In the genomic region with DNA sequence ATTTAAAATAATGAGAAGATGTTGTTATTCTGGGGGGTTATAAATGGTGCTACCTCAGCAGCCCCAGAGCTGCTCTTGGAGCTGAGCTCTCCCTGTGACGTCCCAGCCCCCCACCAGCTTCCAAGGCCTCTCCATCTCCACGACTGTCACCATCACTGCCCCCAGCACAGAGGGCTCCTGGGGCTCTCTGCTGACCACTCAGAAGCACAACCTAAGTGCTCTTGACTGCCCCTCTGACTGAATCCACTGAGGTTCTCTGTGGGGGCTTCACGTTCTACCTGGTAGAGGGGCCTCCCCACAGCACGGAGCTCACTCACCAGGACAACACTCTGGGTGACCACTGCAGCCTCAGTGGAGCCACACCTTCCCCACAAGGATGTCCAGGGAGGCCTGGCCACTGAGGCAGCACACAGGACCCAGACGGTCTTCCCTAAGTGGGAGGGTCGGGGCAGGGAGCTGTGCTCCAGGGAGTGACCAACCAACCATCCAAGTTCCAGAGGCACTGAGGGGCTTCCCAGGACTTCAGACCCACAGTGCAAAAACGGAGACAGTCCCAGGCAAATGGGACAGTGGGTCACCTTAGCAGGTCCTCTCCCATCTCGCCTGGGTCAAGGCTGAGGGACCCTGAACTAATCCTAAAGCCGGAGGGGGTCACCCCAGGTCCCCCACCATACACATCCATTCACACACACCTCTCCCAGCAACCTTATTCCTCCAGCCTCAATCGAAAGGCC, we compare ENCODE assay signal across 21 cellular contexts.
DNase-seq lines count a peak whose midpoint lies in the region; ATAC-seq, FAIRE-seq and TF ChIP-seq lines count a peak whose summit lies in the region.
"Had no signal": no experiment of that assay in that cellular context is flagged by ENCODE, and none has a peak within 500 bp of the region (broad histone marks: within the 10 kb centered on the region; RNA-seq: fewer than 3 reads in every experiment).

No MANE protein-coding gene starts in this region.

- POLR2A ChIA-PET in H1 (lab: Charles Lee; ENCODE audit: partially characterized antibody) = no interaction called here

- H3K56ac ChIP-seq in H1 (replicated peaks; ENCODE audit: insufficient read length, low read depth, low read length) = no peak overlapping the region

- no peak for FAIRE-seq in H1 (lab: Jason Lieb, UNC)
- FAIRE-seq: GM12891, GM19239 had no signal

- H3K14ac ChIP-seq in H1 (ENCODE audit: insufficient read length) (no peak overlapping the region), trophoblast cell (ENCODE audit: low read length) (no peak overlapping the region)

- H3K79me1 ChIP-seq in H1 (ENCODE audit: low read depth, low read length) = no peaks in the 10 kb centered on the region
- no peaks in the 10 kb centered on the region for H3K79me1 ChIP-seq in trophoblast cell (ENCODE audit: low read length)

- no peak overlapping the region for H2BK5ac ChIP-seq in H1 (ENCODE audit: low read depth, low read length)
- H2BK5ac ChIP-seq in trophoblast cell (ENCODE audit: low read depth, low read length, poor library complexity) = no peak overlapping the region

- H3K4ac ChIP-seq in H1 (replicated peaks; ENCODE audit: insufficient read length, low read depth, low read length) (no peak overlapping the region), trophoblast cell (ENCODE audit: low read depth, low read length) (no peak overlapping the region)

- TF ChIP-seq POLR2A in H1 (IDR thresholded peaks at IDR 0.05; ENCODE audit: control extremely low read depth in 1 of 2, low read depth in 2 of 2, low read length in 2 of 2) (no peak), Peyer's patch (IDR thresholded peaks at IDR 0.05) (no peak)

- H3K4me1 ChIP-seq in H1 (replicated peaks in 1 of 4; ENCODE audit: control insufficient read depth in 3 of 4, insufficient read depth in 4 of 4, low read length in 3 of 4) (no peaks in the 10 kb centered on the region), trophoblast cell (ENCODE audit: control insufficient read depth in 1 of 2, insufficient read depth in 2 of 2, low read length in 2 of 2) (no peaks in the 10 kb centered on the region), Peyer's patch (no peaks in the 10 kb centered on the region)

- H4K12ac ChIP-seq in trophoblast cell (ENCODE audit: low read depth, low read length) = no peak overlapping the region

- no peak overlapping the region for H2AFZ ChIP-seq in H1 (ENCODE audit: low read length)
- no peak overlapping the region for H2AFZ ChIP-seq in trophoblast cell (ENCODE audit: insufficient read depth, low read length, poor library complexity)
- H2AFZ ChIP-seq: GM23338 had no signal

- H3K9me3 ChIP-seq in H1 (ENCODE audit: insufficient read depth in 2 of 2, low read depth in 1 of 2, low read length in 1 of 2) (peaks cover 7 to 13% of the 10 kb centered on the region in 2 experiments; a peak in 3 of 4 replicates), trophoblast cell (ENCODE audit: insufficient read depth, low read depth, low read length) (peaks cover 54% of the 10 kb centered on the region), Peyer's patch (peaks cover 0 to 21% (median 2%) of the 10 kb centered on the region in 4 donors)

- H3K27me3 ChIP-seq in H1 (replicated peaks in 1 of 4; ENCODE audit: control insufficient read depth in 3 of 4, extremely low read depth in 1 of 4, insufficient read depth in 3 of 4, low read length in 3 of 4) (no peaks in the 10 kb centered on the region), trophoblast cell (ENCODE audit: insufficient read depth, low read length) (no peaks in the 10 kb centered on the region), Peyer's patch (no peaks in the 10 kb centered on the region)

- H3K79me2 ChIP-seq in H1 (ENCODE audit: control insufficient read depth in 1 of 2, insufficient read depth in 2 of 2, low read length in 2 of 2) (no peaks in the 10 kb centered on the region), trophoblast cell (ENCODE audit: control insufficient read depth, insufficient read depth, low read length, poor library complexity) (no peaks in the 10 kb centered on the region)

- no peak overlapping the region for H3K23ac ChIP-seq in H1 (ENCODE audit: insufficient read length)
- no peak overlapping the region for H3K23ac ChIP-seq in trophoblast cell (ENCODE audit: low read length)

- H2BK15ac ChIP-seq in H1 (ENCODE audit: low read length) = peak overlapping the region; percentile 29; the same call in 1 of the 2 replicates

- H4K20me1 ChIP-seq in H1 (replicated peaks in 1 of 2; ENCODE audit: control insufficient read depth in 1 of 2, insufficient read depth in 2 of 2, low read length in 2 of 2) = no peaks in the 10 kb centered on the region
- H4K20me1 ChIP-seq: BLaER1 treated with 17β-estradiol and CSF1 and Interleukin-3, amounts not matched to agents 10 nM and 100 nM had no signal

- TF ChIP-seq RAD21 in H1 (IDR thresholded peaks at IDR 0.05 in 1 of 2, conservative IDR thresholded peaks at IDR 0.05 in 1 of 2; ENCODE audit: low read depth in 2 of 2, low read length in 2 of 2) = no peak

- TF ChIP-seq CTCF in coronary artery (IDR thresholded peaks at IDR 0.05) (no peak), H1 (IDR thresholded peaks at IDR 0.05; ENCODE audit: control extremely low read depth in 1 of 3, insufficient read depth in 1 of 3, low read depth in 1 of 3, low read length in 3 of 3) (no peak), GM10266 (IDR thresholded peaks at IDR 0.05; ENCODE audit: control insufficient read depth, insufficient read depth, low read depth, missing control alignments) (no peak), Peyer's patch (IDR thresholded peaks at IDR 0.05) (no peak)

- H2BK120ac ChIP-seq in H1 (replicated peaks; ENCODE audit: low read depth, low read length) = no peak overlapping the region
- H2BK120ac ChIP-seq in trophoblast cell (ENCODE audit: insufficient read depth, low read length, poor library complexity) = no peak overlapping the region

- no peak overlapping the region for H2BK20ac ChIP-seq in H1 (ENCODE audit: low read length)

- H2BK12ac ChIP-seq in H1 (ENCODE audit: low read depth, low read length) = no peak overlapping the region
- no peak overlapping the region for H2BK12ac ChIP-seq in trophoblast cell (ENCODE audit: low read length)

- H3K18ac ChIP-seq in H1 (ENCODE audit: extremely low read depth, low read length) = no peak overlapping the region
- no peak overlapping the region for H3K18ac ChIP-seq in trophoblast cell (ENCODE audit: low read length)

- H3K9ac ChIP-seq in H1 (replicated peaks in 1 of 4; ENCODE audit: extremely low read depth in 1 of 4, low read depth in 3 of 4, low read length in 3 of 4) (no peak overlapping the region), trophoblast cell (ENCODE audit: low read length) (no peak overlapping the region)
- H3K9ac ChIP-seq: BLaER1 treated with 17β-estradiol and CSF1 and Interleukin-3, amounts not matched to agents 10 nM and 100 nM had no signal

- no peaks in the 10 kb centered on the region for H3K36me3 ChIP-seq in H1 (ENCODE audit: control insufficient read depth in 2 of 4, insufficient read depth in 4 of 4, low read length in 3 of 4)
- H3K36me3 ChIP-seq in trophoblast cell (ENCODE audit: control insufficient read depth in 1 of 2, insufficient read depth in 2 of 2, low read length in 2 of 2) = no peaks in the 10 kb centered on the region
- H3K36me3 ChIP-seq in Peyer's patch = no peaks in the 10 kb centered on the region

- H4K91ac ChIP-seq in H1 (replicated peaks; ENCODE audit: insufficient read length, low read length) (peak overlapping the region; percentile 27), trophoblast cell (ENCODE audit: low read depth, low read length) (no peak overlapping the region)

- CTCF ChIA-PET in H1 (lab: Charles Lee; ENCODE audit: partially characterized antibody) = interaction anchor here (1.3 kb wide), 1 partner anchor 51 kb away, joined by 3 read pairs; no protein-coding TSS in a partner anchor

- no peak for ATAC-seq in GM21723 (IDR thresholded peaks at IDR 0.05; ENCODE audit: unreplicated experiment)
- ATAC-seq: CD8-positive, alpha-beta T cell; GM23338; HCT116 had no signal

- no peak for TF ChIP-seq EP300 in H1 (IDR thresholded peaks at IDR 0.05; ENCODE audit: borderline replicate concordance in 1 of 2, low read depth in 2 of 2, low read length in 2 of 2)

- WGBS in H1 (ENCODE audit: extremely low coverage in 1 of 2, insufficient coverage in 1 of 2, insufficient read length in 1 of 2, insufficient replicate concordance in 2 of 2, low coverage in 1 of 2, low lambda C conversion rate in 2 of 2, missing lambda C conversion rate in 1 of 2), 2 experiments = 80% methylated on average over 9 of the region's 10 CpGs; no CpG with 5 or more reads in 1 of the 2 experiments
- no CpG with 5 or more reads among the region's 10 CpGs for WGBS in trophoblast cell (ENCODE audit: extremely low coverage, insufficient coverage, insufficient read length)

- no peak overlapping the region for H3K4me2 ChIP-seq in H1 (ENCODE audit: insufficient read depth in 1 of 2, low read depth in 2 of 2, low read length in 2 of 2)
- H3K4me2 ChIP-seq in trophoblast cell (ENCODE audit: low read length) = no peak overlapping the region
- H3K4me2 ChIP-seq: BLaER1 treated with 17β-estradiol and CSF1 and Interleukin-3, amounts not matched to agents 10 nM and 100 nM; GM23338 had no signal

- no peak overlapping the region for H4K8ac ChIP-seq in H1 (ENCODE audit: extremely low read depth, insufficient read depth, low read length)
- no peak overlapping the region for H4K8ac ChIP-seq in trophoblast cell (ENCODE audit: low read depth, low read length)

- H3K27ac ChIP-seq in coronary artery (no peak overlapping the region), H1 (ENCODE audit: low read depth, low read length) (no peak overlapping the region), trophoblast cell (ENCODE audit: low read depth, low read length) (no peak overlapping the region), Peyer's patch (no peak overlapping the region)
- H3K27ac ChIP-seq: BLaER1 treated with 17β-estradiol and CSF1 and Interleukin-3, amounts not matched to agents 10 nM and 100 nM; HL-60 had no signal

- H3K4me3 ChIP-seq in coronary artery (no peak overlapping the region), H1 (ENCODE audit: extremely low read depth in 1 of 4, insufficient read depth in 2 of 4, low read depth in 3 of 4, low read length in 4 of 4) (no peak overlapping the region), trophoblast cell (ENCODE audit: low read depth, low read length) (peak overlapping the region; percentile 40), Peyer's patch (no peak overlapping the region)
- H3K4me3 ChIP-seq: BLaER1 treated with 17β-estradiol and CSF1 and Interleukin-3, amounts not matched to agents 10 nM and 100 nM; GM23338 had no signal

- H3K23me2 ChIP-seq in H1 (ENCODE audit: low read depth, low read length) = no peaks in the 10 kb centered on the region

- DNase-seq in coronary artery (ENCODE audit: low spot score) = peak; percentile 62
- peak in 1 of 2 experiments; percentile 11 for DNase-seq in H1 (ENCODE audit: low read depth in 1 of 2, low spot score in 2 of 2)
- peak; percentile 71 for DNase-seq in mesenteric fat pad (ENCODE audit: low spot score)
- no peak for DNase-seq in trophoblast cell
- no peak for DNase-seq in GM10266 (ENCODE audit: extremely low spot score)
- no peak for DNase-seq in Peyer's patch
- DNase-seq: Calu3; CD8-positive, alpha-beta T cell; DMS53; DND-41; EL; H7; HFFc6; IMR-90 had no signal

- no peak overlapping the region for H2AK5ac ChIP-seq in H1 (ENCODE audit: low read depth, low read length)
- H2AK5ac ChIP-seq in trophoblast cell (ENCODE audit: low read length) = no peak overlapping the region

- no peak overlapping the region for H4K5ac ChIP-seq in H1 (ENCODE audit: insufficient read length, low read depth, low read length)

Comparison
In these comparisons a context has a peak if more than half of its experiments do, and no peak if none do; other contexts are left out.
1. DNase-seq: peak in coronary artery (single experiment) and mesenteric fat pad (single experiment); none in trophoblast cell (0 of 2), GM10266 (single experiment) and Peyer's patch (0 of 3).